Comparison of ENCODE assay signal across 15 cellular contexts in the genomic region with DNA sequence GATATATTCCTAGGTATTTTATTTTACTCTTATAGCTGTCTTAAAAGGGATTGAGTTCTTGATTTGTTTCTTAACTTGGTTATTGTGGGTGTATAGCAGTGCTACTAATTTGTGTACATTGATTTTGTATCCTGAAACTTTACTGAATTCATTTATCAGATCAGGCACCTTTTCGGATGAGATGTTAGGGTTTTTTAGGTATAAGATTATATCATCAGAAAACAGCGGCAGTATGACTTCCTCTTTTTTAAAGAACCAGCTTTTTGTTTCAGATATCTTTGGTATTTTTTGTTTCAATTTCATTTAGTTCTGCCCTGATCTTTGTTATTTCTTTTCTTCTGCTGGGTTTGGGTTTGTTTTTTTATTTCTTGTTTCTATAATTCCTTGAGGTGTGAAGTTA.
DNase-seq lines count a peak whose midpoint lies in the region; ATAC-seq and TF ChIP-seq lines count a peak whose summit lies in the region.
"Had no signal": no experiment of that assay in that cellular context is flagged by ENCODE, and none has a peak within 500 bp of the region (broad histone marks: within the 10 kb centered on the region; RNA-seq: fewer than 3 reads in every experiment).

No MANE protein-coding gene starts in this region.

- peak; percentile 8 for DNase-seq in KG1 (lab: John Stamatoyannopoulos, UW)
- no peak for DNase-seq in prostate gland (ENCODE audit: low spot score)
- DNase-seq in stimulated activated naive CD8-positive, alpha-beta T cell treated with anti-CD3 and anti-CD28 coated beads, Interleukin-15, amount 100 ng/mL, for 72 hours = no peak
- DNase-seq: DMS53, IMR-90, NCI-H1417 treated with DMSO at 0.1 percent for 48 hours, SK-N-SH, substantia nigra had no signal

- H3K9me3 ChIP-seq in prostate gland = no peaks in the 10 kb centered on the region
- H3K9me3 ChIP-seq: SK-N-SH had no signal

- ATAC-seq in GM19467 (IDR thresholded peaks at IDR 0.05; ENCODE audit: unreplicated experiment) (peak; percentile 50), HG03039 (IDR thresholded peaks at IDR 0.05; ENCODE audit: unreplicated experiment) (peak; percentile 64), HG02840 (IDR thresholded peaks at IDR 0.05; ENCODE audit: low FRiP score, unreplicated experiment) (no peak), GM18873 (IDR thresholded peaks at IDR 0.05; ENCODE audit: low FRiP score, unreplicated experiment) (no peak)
- no peak for ATAC-seq in stimulated activated naive CD8-positive, alpha-beta T cell treated with anti-CD3 and anti-CD28 coated beads, Interleukin-15, amount 100 ng/mL, for 72 hours

- no peaks in the 10 kb centered on the region for H3K27me3 ChIP-seq in prostate gland (replicated peaks; ENCODE audit: insufficient read depth)
- H3K27me3 ChIP-seq: neural progenitor cell had no signal

- no peaks in the 10 kb centered on the region for H3K36me3 ChIP-seq in prostate gland
- H3K36me3 ChIP-seq: neural progenitor cell had no signal

- peaks cover 15% of the 10 kb centered on the region in 2 donors for H3K9me3 Mint-ChIP-seq in stimulated activated naive CD8-positive, alpha-beta T cell treated with anti-CD3 and anti-CD28 coated beads, Interleukin-15, amount 100 ng/mL, for 72 hours

- H3K4me3 ChIP-seq in prostate gland = no peak overlapping the region
- H3K4me3 ChIP-seq: neural progenitor cell had no signal

- H3K4me1 Mint-ChIP-seq in stimulated activated naive CD8-positive, alpha-beta T cell treated with anti-CD3 and anti-CD28 coated beads, Interleukin-15, amount 100 ng/mL, for 72 hours = no peaks in the 10 kb centered on the region

- no peaks in the 10 kb centered on the region for H3K4me1 ChIP-seq in prostate gland (replicated peaks)
- H3K4me1 ChIP-seq: neural progenitor cell had no signal

- TF ChIP-seq CTCF in prostate gland (IDR thresholded peaks at IDR 0.05) = no peak

- no peak overlapping the region for H3K4me3 Mint-ChIP-seq in stimulated activated naive CD8-positive, alpha-beta T cell treated with anti-CD3 and anti-CD28 coated beads, Interleukin-15, amount 100 ng/mL, for 72 hours
- H3K4me3 Mint-ChIP-seq: neural progenitor cell had no signal

- no peak for TF ChIP-seq POLR2A in prostate gland (IDR thresholded peaks at IDR 0.05)

- no peak overlapping the region for H3K27ac Mint-ChIP-seq in stimulated activated naive CD8-positive, alpha-beta T cell treated with anti-CD3 and anti-CD28 coated beads, Interleukin-15, amount 100 ng/mL, for 72 hours
- H3K27ac Mint-ChIP-seq: neural progenitor cell had no signal

- intact Hi-C loops in prostate gland (cut with DNase I) = no loop called here

- WGBS in prostate gland = 86% methylated on average over 2 of the region's 2 CpGs

- no peak overlapping the region for H3K27ac ChIP-seq in prostate gland
- H3K27ac ChIP-seq: C4-2B, neural progenitor cell, VCaP had no signal

- no peaks in the 10 kb centered on the region for H3K27me3 Mint-ChIP-seq in stimulated activated naive CD8-positive, alpha-beta T cell treated with anti-CD3 and anti-CD28 coated beads, Interleukin-15, amount 100 ng/mL, for 72 hours

Comparison
In these comparisons a context has a peak if more than half of its experiments do, and no peak if none do; other contexts are left out.
1. ATAC-seq: peak in GM19467 (single experiment) and HG03039 (single experiment); none in stimulated activated naive CD8-positive, alpha-beta T cell treated with anti-CD3 and anti-CD28 coated beads, Interleukin-15, amount 100 ng/mL, for 72 hours (single experiment), HG02840 (single experiment) and GM18873 (single experiment).